ENCODE assay signal across 2 cellular contexts in the genomic region with DNA sequence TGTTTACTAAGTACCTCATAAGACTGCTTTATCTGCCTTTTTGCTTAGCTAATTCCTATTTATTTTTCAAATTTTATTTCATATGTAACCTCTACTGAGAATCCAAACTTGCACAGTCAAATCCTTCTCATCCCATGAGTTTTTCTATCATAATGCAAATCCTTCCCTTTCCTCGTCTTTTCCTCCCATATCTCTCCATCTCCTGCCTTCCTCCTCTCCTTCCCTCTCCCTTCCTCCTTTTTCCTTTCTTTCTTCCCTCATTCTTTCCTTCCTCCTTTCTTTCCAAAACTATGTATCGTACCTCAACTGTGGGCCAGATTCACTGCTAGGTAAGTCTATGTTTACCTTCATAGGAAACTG.
TF ChIP-seq lines count a peak whose summit lies in the region.

No MANE protein-coding gene starts in this region.

TF ChIP-seq in SK-N-SH treated with all-trans-retinoic acid at 6 μM for 48 hours, 23 proteins besides CTCF, POLR2A, EP300 and RAD21 (continued from another document):
- TF ChIP-seq, protein P1, sequence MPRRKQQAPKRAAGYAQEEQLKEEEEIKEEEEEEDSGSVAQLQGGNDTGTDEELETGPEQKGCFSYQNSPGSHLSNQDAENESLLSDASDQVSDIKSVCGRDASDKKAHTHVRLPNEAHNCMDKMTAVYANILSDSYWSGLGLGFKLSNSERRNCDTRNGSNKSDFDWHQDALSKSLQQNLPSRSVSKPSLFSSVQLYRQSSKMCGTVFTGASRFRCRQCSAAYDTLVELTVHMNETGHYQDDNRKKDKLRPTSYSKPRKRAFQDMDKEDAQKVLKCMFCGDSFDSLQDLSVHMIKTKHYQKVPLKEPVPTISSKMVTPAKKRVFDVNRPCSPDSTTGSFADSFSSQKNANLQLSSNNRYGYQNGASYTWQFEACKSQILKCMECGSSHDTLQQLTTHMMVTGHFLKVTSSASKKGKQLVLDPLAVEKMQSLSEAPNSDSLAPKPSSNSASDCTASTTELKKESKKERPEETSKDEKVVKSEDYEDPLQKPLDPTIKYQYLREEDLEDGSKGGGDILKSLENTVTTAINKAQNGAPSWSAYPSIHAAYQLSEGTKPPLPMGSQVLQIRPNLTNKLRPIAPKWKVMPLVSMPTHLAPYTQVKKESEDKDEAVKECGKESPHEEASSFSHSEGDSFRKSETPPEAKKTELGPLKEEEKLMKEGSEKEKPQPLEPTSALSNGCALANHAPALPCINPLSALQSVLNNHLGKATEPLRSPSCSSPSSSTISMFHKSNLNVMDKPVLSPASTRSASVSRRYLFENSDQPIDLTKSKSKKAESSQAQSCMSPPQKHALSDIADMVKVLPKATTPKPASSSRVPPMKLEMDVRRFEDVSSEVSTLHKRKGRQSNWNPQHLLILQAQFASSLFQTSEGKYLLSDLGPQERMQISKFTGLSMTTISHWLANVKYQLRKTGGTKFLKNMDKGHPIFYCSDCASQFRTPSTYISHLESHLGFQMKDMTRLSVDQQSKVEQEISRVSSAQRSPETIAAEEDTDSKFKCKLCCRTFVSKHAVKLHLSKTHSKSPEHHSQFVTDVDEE (CRISPR knock-in tag; IDR thresholded peaks at IDR 0.05): no peak
- TF ChIP-seq GLIS3 (CRISPR knock-in tag; IDR thresholded peaks at IDR 0.05) (no peak), TCF4 (CRISPR knock-in tag; IDR thresholded peaks at IDR 0.05; ENCODE audit: borderline replicate concordance) (no peak), ZFP30 (CRISPR knock-in tag; IDR thresholded peaks at IDR 0.05) (no peak), ZNF565 (CRISPR knock-in tag; conservative IDR thresholded peaks at IDR 0.05; ENCODE audit: low read depth) (no peak), ZFP3 (CRISPR knock-in tag; IDR thresholded peaks at IDR 0.05) (no peak), BACH2 (CRISPR knock-in tag; IDR thresholded peaks at IDR 0.05; ENCODE audit: borderline replicate concordance) (no peak), ISL1 (CRISPR knock-in tag; IDR thresholded peaks at IDR 0.05) (no peak), ESRRG (CRISPR knock-in tag; IDR thresholded peaks at IDR 0.05) (no peak)
- TF ChIP-seq, protein P2, sequence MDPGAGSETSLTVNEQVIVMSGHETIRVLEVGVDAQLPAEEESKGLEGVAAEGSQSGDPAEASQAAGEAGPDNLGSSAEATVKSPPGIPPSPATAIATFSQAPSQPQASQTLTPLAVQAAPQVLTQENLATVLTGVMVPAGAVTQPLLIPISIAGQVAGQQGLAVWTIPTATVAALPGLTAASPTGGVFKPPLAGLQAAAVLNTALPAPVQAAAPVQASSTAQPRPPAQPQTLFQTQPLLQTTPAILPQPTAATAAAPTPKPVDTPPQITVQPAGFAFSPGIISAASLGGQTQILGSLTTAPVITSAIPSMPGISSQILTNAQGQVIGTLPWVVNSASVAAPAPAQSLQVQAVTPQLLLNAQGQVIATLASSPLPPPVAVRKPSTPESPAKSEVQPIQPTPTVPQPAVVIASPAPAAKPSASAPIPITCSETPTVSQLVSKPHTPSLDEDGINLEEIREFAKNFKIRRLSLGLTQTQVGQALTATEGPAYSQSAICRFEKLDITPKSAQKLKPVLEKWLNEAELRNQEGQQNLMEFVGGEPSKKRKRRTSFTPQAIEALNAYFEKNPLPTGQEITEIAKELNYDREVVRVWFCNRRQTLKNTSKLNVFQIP (CRISPR knock-in tag; IDR thresholded peaks at IDR 0.05; ENCODE audit: borderline replicate concordance, low read depth): no peak
- TF ChIP-seq, protein P3, sequence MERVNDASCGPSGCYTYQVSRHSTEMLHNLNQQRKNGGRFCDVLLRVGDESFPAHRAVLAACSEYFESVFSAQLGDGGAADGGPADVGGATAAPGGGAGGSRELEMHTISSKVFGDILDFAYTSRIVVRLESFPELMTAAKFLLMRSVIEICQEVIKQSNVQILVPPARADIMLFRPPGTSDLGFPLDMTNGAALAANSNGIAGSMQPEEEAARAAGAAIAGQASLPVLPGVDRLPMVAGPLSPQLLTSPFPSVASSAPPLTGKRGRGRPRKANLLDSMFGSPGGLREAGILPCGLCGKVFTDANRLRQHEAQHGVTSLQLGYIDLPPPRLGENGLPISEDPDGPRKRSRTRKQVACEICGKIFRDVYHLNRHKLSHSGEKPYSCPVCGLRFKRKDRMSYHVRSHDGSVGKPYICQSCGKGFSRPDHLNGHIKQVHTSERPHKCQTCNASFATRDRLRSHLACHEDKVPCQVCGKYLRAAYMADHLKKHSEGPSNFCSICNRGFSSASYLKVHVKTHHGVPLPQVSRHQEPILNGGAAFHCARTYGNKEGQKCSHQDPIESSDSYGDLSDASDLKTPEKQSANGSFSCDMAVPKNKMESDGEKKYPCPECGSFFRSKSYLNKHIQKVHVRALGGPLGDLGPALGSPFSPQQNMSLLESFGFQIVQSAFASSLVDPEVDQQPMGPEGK (CRISPR knock-in tag; IDR thresholded peaks at IDR 0.05; ENCODE audit: borderline replicate concordance): no peak
- TF ChIP-seq, protein P4, sequence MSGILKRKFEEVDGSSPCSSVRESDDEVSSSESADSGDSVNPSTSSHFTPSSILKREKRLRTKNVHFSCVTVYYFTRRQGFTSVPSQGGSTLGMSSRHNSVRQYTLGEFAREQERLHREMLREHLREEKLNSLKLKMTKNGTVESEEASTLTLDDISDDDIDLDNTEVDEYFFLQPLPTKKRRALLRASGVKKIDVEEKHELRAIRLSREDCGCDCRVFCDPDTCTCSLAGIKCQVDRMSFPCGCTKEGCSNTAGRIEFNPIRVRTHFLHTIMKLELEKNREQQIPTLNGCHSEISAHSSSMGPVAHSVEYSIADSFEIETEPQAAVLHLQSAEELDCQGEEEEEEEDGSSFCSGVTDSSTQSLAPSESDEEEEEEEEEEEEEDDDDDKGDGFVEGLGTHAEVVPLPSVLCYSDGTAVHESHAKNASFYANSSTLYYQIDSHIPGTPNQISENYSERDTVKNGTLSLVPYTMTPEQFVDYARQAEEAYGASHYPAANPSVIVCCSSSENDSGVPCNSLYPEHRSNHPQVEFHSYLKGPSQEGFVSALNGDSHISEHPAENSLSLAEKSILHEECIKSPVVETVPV (CRISPR knock-in tag; IDR thresholded peaks at IDR 0.05): no peak

TF ChIP-seq in neural cell, 6 proteins besides CTCF, POLR2A, EP300 and RAD21 (continued from another document):
- TF ChIP-seq, protein P5, sequence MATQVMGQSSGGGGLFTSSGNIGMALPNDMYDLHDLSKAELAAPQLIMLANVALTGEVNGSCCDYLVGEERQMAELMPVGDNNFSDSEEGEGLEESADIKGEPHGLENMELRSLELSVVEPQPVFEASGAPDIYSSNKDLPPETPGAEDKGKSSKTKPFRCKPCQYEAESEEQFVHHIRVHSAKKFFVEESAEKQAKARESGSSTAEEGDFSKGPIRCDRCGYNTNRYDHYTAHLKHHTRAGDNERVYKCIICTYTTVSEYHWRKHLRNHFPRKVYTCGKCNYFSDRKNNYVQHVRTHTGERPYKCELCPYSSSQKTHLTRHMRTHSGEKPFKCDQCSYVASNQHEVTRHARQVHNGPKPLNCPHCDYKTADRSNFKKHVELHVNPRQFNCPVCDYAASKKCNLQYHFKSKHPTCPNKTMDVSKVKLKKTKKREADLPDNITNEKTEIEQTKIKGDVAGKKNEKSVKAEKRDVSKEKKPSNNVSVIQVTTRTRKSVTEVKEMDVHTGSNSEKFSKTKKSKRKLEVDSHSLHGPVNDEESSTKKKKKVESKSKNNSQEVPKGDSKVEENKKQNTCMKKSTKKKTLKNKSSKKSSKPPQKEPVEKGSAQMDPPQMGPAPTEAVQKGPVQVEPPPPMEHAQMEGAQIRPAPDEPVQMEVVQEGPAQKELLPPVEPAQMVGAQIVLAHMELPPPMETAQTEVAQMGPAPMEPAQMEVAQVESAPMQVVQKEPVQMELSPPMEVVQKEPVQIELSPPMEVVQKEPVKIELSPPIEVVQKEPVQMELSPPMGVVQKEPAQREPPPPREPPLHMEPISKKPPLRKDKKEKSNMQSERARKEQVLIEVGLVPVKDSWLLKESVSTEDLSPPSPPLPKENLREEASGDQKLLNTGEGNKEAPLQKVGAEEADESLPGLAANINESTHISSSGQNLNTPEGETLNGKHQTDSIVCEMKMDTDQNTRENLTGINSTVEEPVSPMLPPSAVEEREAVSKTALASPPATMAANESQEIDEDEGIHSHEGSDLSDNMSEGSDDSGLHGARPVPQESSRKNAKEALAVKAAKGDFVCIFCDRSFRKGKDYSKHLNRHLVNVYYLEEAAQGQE (IDR thresholded peaks at IDR 0.05; ENCODE audit: borderline replicate concordance): no peak
- TF ChIP-seq MXI1 (conservative IDR thresholded peaks at IDR 0.05; ENCODE audit: poor library complexity, severe bottlenecking) (no peak), EZH2 (IDR thresholded peaks at IDR 0.05; ENCODE audit: borderline replicate concordance, insufficient read depth, low read length, poor library complexity, severe bottlenecking) (no peak)
